32 cellular contexts compared by ENCODE assay signal in the genomic region with DNA sequence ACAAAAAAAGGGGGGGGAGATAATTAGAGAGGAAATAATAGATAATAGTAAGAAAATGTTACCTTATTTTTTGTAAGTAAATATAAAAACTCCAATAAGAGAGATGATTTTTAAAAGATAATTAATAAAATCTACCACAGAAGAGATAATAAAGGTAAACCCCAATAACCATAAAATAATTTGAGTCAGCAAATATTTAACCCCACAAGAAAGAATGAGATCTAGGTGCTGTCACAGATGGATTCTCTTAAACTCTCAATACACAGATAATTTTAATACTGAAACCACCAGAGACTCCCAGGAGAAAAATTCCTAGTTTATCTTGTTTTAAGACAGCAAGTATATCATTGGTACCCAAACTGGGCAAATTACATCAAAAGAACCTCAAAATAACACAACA.
"Had no signal": no experiment of that assay in that cellular context is flagged by ENCODE, and none has a peak within 500 bp of the region (broad histone marks: within the 10 kb centered on the region; RNA-seq: fewer than 3 reads in every experiment).

No MANE protein-coding gene starts in this region.

- H3K4me1 ChIP-seq: ascending aorta had no signal

- DNase-seq: activated B cell treated with CpG ODN at 0.5 μM for 24 hours; activated CD4-positive, alpha-beta memory T cell treated with anti-CD3 and anti-CD28 coated beads for 36 hours; activated CD4-positive, alpha-beta T cell treated with anti-CD3 and anti-CD28 coated beads for 4 hours; activated CD4-positive, alpha-beta T cell treated with anti-CD3 and anti-CD28 coated beads, Interleukin-2, amount 10 ng/mL, durations not matched to agents 24 days and 14 days; activated CD4-positive, alpha-beta T cell treated with anti-CD3 and anti-CD28 coated beads, Interleukin-2, amount 50 U/mL, for 1 hour; activated CD4-positive, alpha-beta T cell treated with anti-CD3 and anti-CD28 coated beads, Interleukin-2, amount 50 U/mL, for 4 hours; activated CD4-positive, CD25-positive, alpha-beta regulatory T cell treated with anti-CD3 and anti-CD28 coated beads, Interleukin-2, amount 50 U/mL, for 72 hours; activated CD8-positive, alpha-beta memory T cell treated with anti-CD3 and anti-CD28 coated beads, Interleukin-2, amount 50 U/mL, for 4 hours; activated CD8-positive, alpha-beta T cell treated with anti-CD3 and anti-CD28 coated beads for 36 hours; activated effector memory CD4-positive, alpha-beta T cell treated with anti-CD3 and anti-CD28 coated beads, Interleukin-2, amount 50 U/mL, for 16 hours; activated gamma-delta T cell treated with Interleukin-2 at 50 U/mL for 16 hours; activated naive CD4-positive, alpha-beta T cell; activated naive CD4-positive, alpha-beta T cell treated with anti-CD3 and anti-CD28 coated beads for 36 hours; activated naive CD4-positive, alpha-beta T cell treated with anti-CD3 and anti-CD28 coated beads, Interleukin-2, amount 50 U/mL, for 16 hours; activated naive CD8-positive, alpha-beta T cell treated with anti-CD3 and anti-CD28 coated beads for 36 hours; activated T-cell treated with anti-CD3 and anti-CD28 coated beads for 4 hours; activated T-cell treated with anti-CD3 and anti-CD28 coated beads, Interleukin-2, amount 50 U/mL, for 1 hour; activated T-cell treated with anti-CD3 and anti-CD28 coated beads, Interleukin-2, amount 50 U/mL, for 4 hours; activated T-cell treated with anti-CD3 and anti-CD28 coated beads, Interleukin-2, amount 50 U/mL, for 72 hours; amygdala; anterior cingulate cortex; caudate nucleus; cerebellar nuclear complex; T-helper 2 cell; T-helper 9 cell had no signal

- H3K36me3 ChIP-seq: ascending aorta, cardiac muscle cell had no signal

- FAIRE-seq: bronchial epithelial cell, TTC549 had no signal

- H3K4me3 ChIP-seq: ascending aorta, cardiac muscle cell had no signal

- ATAC-seq: activated CD8-positive, alpha-beta T cell treated with anti-CD3 and anti-CD28 coated beads for 36 hours; activated naive CD4-positive, alpha-beta T cell treated with anti-CD3 and anti-CD28 coated beads, Interleukin-2, amount 50 U/mL, for 72 hours; activated T-cell treated with anti-CD3 and anti-CD28 coated beads, Interleukin-2, amount 50 U/mL, for 4 hours; activated T-cell treated with anti-CD3 and anti-CD28 coated beads, Interleukin-2, amount 50 U/mL, for 72 hours; activated T-helper 17 cell treated with anti-CD3 and anti-CD28 coated beads, Interleukin-2, amount 50 U/mL, for 72 hours had no signal

- H3K27me3 ChIP-seq: ascending aorta, cardiac muscle cell had no signal

- H3K9me3 ChIP-seq: ascending aorta had no signal

- H3K27ac ChIP-seq: ascending aorta, cardiac muscle cell, VCaP had no signal
